Comparison of ENCODE assay signal across 8 cellular contexts in genomic region chr11:123166095-123166559, GRCh38. TPM values are rescaled to one million over a fixed set of nuclear protein-coding genes. Genes with fewer than 3 reads are reported as not detected.
DNase-seq lines count a peak whose midpoint lies in the region; ATAC-seq, FAIRE-seq and TF ChIP-seq lines count a peak whose summit lies in the region.

No MANE protein-coding gene starts in this region.

- WGBS in K562 (ENCODE audit: insufficient coverage, low coverage, missing lambda C conversion rate): 2% methylated on average over 10 of the region's 10 CpGs
- whole genome bisulfite sequencing in right lobe of liver (ENCODE audit: insufficient coverage, low coverage, low lambda C conversion rate, missing lambda C conversion rate): 47% methylated on average over 9 of the region's 10 CpGs

- no peak overlapping the region for H3K4me2 ChIP-seq in K562 (ENCODE audit: insufficient read depth, low read length)

- FAIRE-seq in K562 (lab: Jason Lieb, UNC): no peak

- H3K9ac ChIP-seq in HUES48 (ENCODE audit: low read depth, low read length) (no peak overlapping the region), K562 (ENCODE audit: insufficient read depth in 1 of 2, low read depth in 2 of 2, low read length in 2 of 2) (no peak overlapping the region)

- ATAC-seq in K562 (peak; percentile 72), right lobe of liver (peak in 1 of 4 donors; percentile 23), HG03378 (IDR thresholded peaks at IDR 0.05; ENCODE audit: unreplicated experiment) (no peak), GM21360 (IDR thresholded peaks at IDR 0.05; ENCODE audit: unreplicated experiment) (no peak)

- TF ChIP-seq CTCF in K562 (IDR thresholded peaks at IDR 0.05 in 2 of 3, conservative IDR thresholded peaks at IDR 0.05 in 1 of 3; ENCODE audit: insufficient read depth in 2 of 3, low read depth in 1 of 3, low read length in 3 of 3): peak; percentile 45 to 64 (median 46)
- peak in 3 of 4 donors; percentile 11 to 27 (median 13) for TF ChIP-seq CTCF in right lobe of liver (IDR thresholded peaks at IDR 0.05)
- no peak for TF ChIP-seq CTCF in vagina (IDR thresholded peaks at IDR 0.05)

- intact Hi-C loops in K562 (cut with micrococcal nuclease) (loop anchor here (5.0 kb wide), 1 partner anchor 81 kb away; no protein-coding TSS in a partner anchor), right lobe of liver (cut with DNase I) (no loop called here), vagina (cut with DNase I) (no loop called here)

- no peak overlapping the region for H2AFZ ChIP-seq in K562 (ENCODE audit: low read depth, low read length)

- DNase-seq in DMS53 (lab: John Stamatoyannopoulos, UW): peak; percentile 84
- peak in 3 of 4 experiments; percentile 8 to 18 (median 16) for DNase-seq in K562 (ENCODE audit: extremely low read depth in 1 of 4, low spot score in 3 of 4)
- peak in 1 of 3 donors; percentile 17 for DNase-seq in right lobe of liver
- DNase-seq in vagina (ENCODE audit: extremely low spot score in 2 of 2): no peak
- DNase-seq in activated gamma-delta T cell (lab: John Stamatoyannopoulos, UW): no peak

- no peak for TF ChIP-seq RAD21 in K562 (CRISPR knock-in tag; conservative IDR thresholded peaks at IDR 0.05 in 1 of 2, IDR thresholded peaks at IDR 0.05 in 1 of 2)

- H3K27me3 ChIP-seq in HUES48 (ENCODE audit: control insufficient read depth, insufficient read depth, low read length) (no peaks in the 10 kb centered on the region), K562 (ENCODE audit: control insufficient read depth in 2 of 2, insufficient read depth in 2 of 2, low read length in 2 of 2) (peaks cover 7 to 19% of the 10 kb centered on the region in 2 experiments; a peak in 2 of 5 replicates), right lobe of liver (no peaks in the 10 kb centered on the region), vagina (no peaks in the 10 kb centered on the region)

- in situ Hi-C loops in K562 (cut with MboI): no loop called here

- no peak for TF ChIP-seq EP300 in K562 (IDR thresholded peaks at IDR 0.05; ENCODE audit: low read length)

- POLR2A ChIA-PET in K562 (lab: Yijun Ruan, JAX): no interaction called here

- H3K27ac ChIP-seq in HUES48 (ENCODE audit: low read depth, low read length) (peak overlapping the region; percentile 73), K562 (ENCODE audit: extremely low read depth, low read depth, low read length) (no peak overlapping the region), right lobe of liver (no peak overlapping the region), vagina (peak overlapping the region; percentile 55)

- H3K79me2 ChIP-seq in K562 (ENCODE audit: control insufficient read depth, insufficient read depth, low read length): no peaks in the 10 kb centered on the region

- H4K20me1 ChIP-seq in K562 (replicated peaks; ENCODE audit: control insufficient read depth, insufficient read depth, low read length): no peaks in the 10 kb centered on the region; the same call in 1 of the 2 replicates

- H3K4me3 ChIP-seq in HUES48 (ENCODE audit: low read depth, low read length) (no peak overlapping the region), K562 (no peak overlapping the region), right lobe of liver (no peak overlapping the region), vagina (no peak overlapping the region)

- CTCF ChIA-PET in K562 (lab: Yijun Ruan, JAX; ENCODE audit: low intra/inter-chr PET ratio): no interaction called here

- H3K9me3 ChIP-seq in HUES48 (ENCODE audit: control insufficient read depth, insufficient read depth, low read length): no peaks in the 10 kb centered on the region
- H3K9me3 ChIP-seq in K562 (replicated peaks; ENCODE audit: control insufficient read depth, insufficient read depth, low read depth, low read length): no peaks in the 10 kb centered on the region
- H3K9me3 ChIP-seq in right lobe of liver: no peaks in the 10 kb centered on the region
- H3K9me3 ChIP-seq in vagina: no peaks in the 10 kb centered on the region

- H3K9me1 ChIP-seq in K562 (ENCODE audit: control insufficient read depth, insufficient read depth, low read length): peaks cover 5% of the 10 kb centered on the region

- TF ChIP-seq POLR2A in K562 (conservative IDR thresholded peaks at IDR 0.05): no peak
- no peak for TF ChIP-seq POLR2A in right lobe of liver (IDR thresholded peaks at IDR 0.05)
- no peak for TF ChIP-seq POLR2A in vagina (IDR thresholded peaks at IDR 0.05)

- peaks cover 39% of the 10 kb centered on the region for H3K4me1 ChIP-seq in HUES48 (ENCODE audit: control insufficient read depth, insufficient read depth, low read length)
- no peaks in the 10 kb centered on the region for H3K4me1 ChIP-seq in K562 (replicated peaks in 1 of 2; ENCODE audit: control insufficient read depth in 2 of 2, insufficient read depth in 2 of 2, low read length in 2 of 2)
- H3K4me1 ChIP-seq in right lobe of liver: no peaks in the 10 kb centered on the region
- peaks cover 30% of the 10 kb centered on the region for H3K4me1 ChIP-seq in vagina

- no TSS peak for BruUV-seq in K562 (replicated peaks; lab: Mats Ljungman, UMichigan)

- H3K36me3 ChIP-seq in HUES48 (ENCODE audit: control insufficient read depth, insufficient read depth, low read length) (no peaks in the 10 kb centered on the region; the same call in 1 of the 2 replicates), K562 (ENCODE audit: control insufficient read depth, insufficient read depth, low read length) (no peaks in the 10 kb centered on the region), right lobe of liver (no peaks in the 10 kb centered on the region), vagina (no peaks in the 10 kb centered on the region)

TF ChIP-seq in K562, 482 proteins besides CTCF, POLR2A, EP300 and RAD21 (continues in another document):
- TF ChIP-seq ZNF76 (CRISPR knock-in tag; IDR thresholded peaks at IDR 0.05; ENCODE audit: borderline replicate concordance) (no peak), KLF10 (CRISPR knock-in tag; IDR thresholded peaks at IDR 0.05) (no peak), KDM4B (IDR thresholded peaks at IDR 0.05; ENCODE audit: borderline replicate concordance in 2 of 2, low read depth in 1 of 2) (no peak), ZNF764 (CRISPR knock-in tag; IDR thresholded peaks at IDR 0.05; ENCODE audit: low read depth) (no peak), XRCC3 (IDR thresholded peaks at IDR 0.05) (no peak), E2F6 (IDR thresholded peaks at IDR 0.05; ENCODE audit: borderline replicate concordance in 1 of 2, extremely low read depth in 1 of 2, insufficient read depth in 1 of 2, insufficient read length in 1 of 2, low read depth in 1 of 2, low read length in 1 of 2, poor library complexity in 1 of 2, severe bottlenecking in 1 of 2) (no peak), ESRRB (CRISPR knock-in tag; IDR thresholded peaks at IDR 0.05; ENCODE audit: borderline replicate concordance) (no peak), POU5F1 (IDR thresholded peaks at IDR 0.05; ENCODE audit: borderline replicate concordance, low read depth, low read length, partially characterized antibody) (no peak), YY1 (IDR thresholded peaks at IDR 0.05; ENCODE audit: borderline replicate concordance in 1 of 3, control insufficient read depth in 1 of 3, extremely low read depth in 1 of 3, insufficient read depth in 3 of 3, insufficient read length in 1 of 3, insufficient replicate concordance in 2 of 3, low read depth in 1 of 3, low read length in 2 of 3) (no peak)
- TF ChIP-seq, protein P1, sequence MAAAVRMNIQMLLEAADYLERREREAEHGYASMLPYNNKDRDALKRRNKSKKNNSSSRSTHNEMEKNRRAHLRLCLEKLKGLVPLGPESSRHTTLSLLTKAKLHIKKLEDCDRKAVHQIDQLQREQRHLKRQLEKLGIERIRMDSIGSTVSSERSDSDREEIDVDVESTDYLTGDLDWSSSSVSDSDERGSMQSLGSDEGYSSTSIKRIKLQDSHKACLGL (CRISPR knock-in tag; IDR thresholded peaks at IDR 0.05; ENCODE audit: borderline replicate concordance, poor library complexity, severe bottlenecking): no peak
- TF ChIP-seq, protein P2, sequence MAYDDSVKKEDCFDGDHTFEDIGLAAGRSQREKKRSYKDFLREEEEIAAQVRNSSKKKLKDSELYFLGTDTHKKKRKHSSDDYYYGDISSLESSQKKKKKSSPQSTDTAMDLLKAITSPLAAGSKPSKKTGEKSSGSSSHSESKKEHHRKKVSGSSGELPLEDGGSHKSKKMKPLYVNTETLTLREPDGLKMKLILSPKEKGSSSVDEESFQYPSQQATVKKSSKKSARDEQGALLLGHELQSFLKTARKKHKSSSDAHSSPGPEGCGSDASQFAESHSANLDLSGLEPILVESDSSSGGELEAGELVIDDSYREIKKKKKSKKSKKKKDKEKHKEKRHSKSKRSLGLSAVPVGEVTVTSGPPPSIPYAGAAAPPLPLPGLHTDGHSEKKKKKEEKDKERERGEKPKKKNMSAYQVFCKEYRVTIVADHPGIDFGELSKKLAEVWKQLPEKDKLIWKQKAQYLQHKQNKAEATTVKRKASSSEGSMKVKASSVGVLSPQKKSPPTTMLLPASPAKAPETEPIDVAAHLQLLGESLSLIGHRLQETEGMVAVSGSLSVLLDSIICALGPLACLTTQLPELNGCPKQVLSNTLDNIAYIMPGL (CRISPR knock-in tag; IDR thresholded peaks at IDR 0.05): no peak

RNA-seq across cellular contexts. Expression of gene CLMP, which starts 28.9 kb away (rescaled TPM):
- not detected in 2 replicates for total RNA-seq in K562 (2011; cell fraction: chromatin; rRNA removed; ENCODE audit: low replicate concordance)
- total RNA-seq in K562 (2011; cell fraction: nucleolus; rRNA removed): not detected in 2 replicates
- not detected in 2 replicates for total RNA-seq in K562 (2011; cell fraction: nucleoplasm; rRNA removed)
- not detected in 2 replicates for total RNA-seq in K562 (2014; rRNA removed)
- total RNA-seq in K562 (2014; rRNA removed; fragmentation: Illumina TruSeq; extraction: Trizol): not detected in 2 replicates
- total RNA-seq in K562 (2015; rRNA removed; fragmentation: Illumina TruSeq; extraction: Trizol): not detected in 2 replicates
- 0.02 and 0.49 TPM in 2 replicates for total RNA-seq in K562 (2021)
- polyA plus RNA-seq in K562 (2011; rRNA removed): not detected in 2 replicates
- polyA plus RNA-seq in K562 (2011; cell fraction: cytosol; rRNA removed): not detected in 2 replicates
- not detected in 2 replicates for polyA plus RNA-seq in K562 (2011; cell fraction: nucleus; rRNA removed)
- 0.03 and 0.05 TPM in 2 replicates for polyA plus RNA-seq in K562 (2012)
- not detected in 2 replicates for polyA plus RNA-seq in K562 (2014; fragmentation: Illumina TruSeq; extraction: Trizol)
- under 1 TPM; 0.03 to 0.15 TPM for polyA plus RNA-seq in K562 (2014; fragmentation: Nextera tagmentation; extraction: Ambion mirVana)
- not detected in 2 replicates for polyA plus RNA-seq in K562 (2014; rRNA removed)
- not detected in 2 replicates for polyA minus RNA-seq in K562 (2011; rRNA and poly(A)+ RNA removed)
- not detected in 2 replicates for polyA minus RNA-seq in K562 (2011; cell fraction: cytosol; rRNA and poly(A)+ RNA removed)
- polyA minus RNA-seq in K562 (2011; cell fraction: nucleus; rRNA and poly(A)+ RNA removed): 0.13 TPM in 1 of 2 replicates, not detected in the other
- total RNA-seq in right lobe of liver: 1 to 10 TPM in 1 of 6 experiments, under 1 TPM in 5; 0.17 to 1.2 (median 0.51) TPM
- total RNA-seq in vagina: 99.4 TPM

Comparison
In these comparisons a context has a peak if more than half of its experiments do, and no peak if none do; other contexts are left out.
1. DNase-seq: peak in DMS53 (single experiment) and K562 (3 of 4); none in vagina (0 of 2) and activated gamma-delta T cell (single experiment).
2. H3K27ac ChIP-seq: peak in HUES48 (single experiment) and vagina (single experiment); none in K562 (single experiment) and right lobe of liver (0 of 3).
3. CTCF ChIP-seq: peak in K562 (3 of 3) and right lobe of liver (3 of 4); none in vagina (0 of 3).
4. RNA of gene CLMP, which starts 28.9 kb away (total RNA-seq): 99.4 TPM in vagina (single experiment); 0.17 to 1.2 TPM in right lobe of liver and 0.02 to 0.49 TPM in K562; every median in the first group is over 10 times any median in the second.